ENCODE assay signal across 8 cellular contexts in the genomic region with DNA sequence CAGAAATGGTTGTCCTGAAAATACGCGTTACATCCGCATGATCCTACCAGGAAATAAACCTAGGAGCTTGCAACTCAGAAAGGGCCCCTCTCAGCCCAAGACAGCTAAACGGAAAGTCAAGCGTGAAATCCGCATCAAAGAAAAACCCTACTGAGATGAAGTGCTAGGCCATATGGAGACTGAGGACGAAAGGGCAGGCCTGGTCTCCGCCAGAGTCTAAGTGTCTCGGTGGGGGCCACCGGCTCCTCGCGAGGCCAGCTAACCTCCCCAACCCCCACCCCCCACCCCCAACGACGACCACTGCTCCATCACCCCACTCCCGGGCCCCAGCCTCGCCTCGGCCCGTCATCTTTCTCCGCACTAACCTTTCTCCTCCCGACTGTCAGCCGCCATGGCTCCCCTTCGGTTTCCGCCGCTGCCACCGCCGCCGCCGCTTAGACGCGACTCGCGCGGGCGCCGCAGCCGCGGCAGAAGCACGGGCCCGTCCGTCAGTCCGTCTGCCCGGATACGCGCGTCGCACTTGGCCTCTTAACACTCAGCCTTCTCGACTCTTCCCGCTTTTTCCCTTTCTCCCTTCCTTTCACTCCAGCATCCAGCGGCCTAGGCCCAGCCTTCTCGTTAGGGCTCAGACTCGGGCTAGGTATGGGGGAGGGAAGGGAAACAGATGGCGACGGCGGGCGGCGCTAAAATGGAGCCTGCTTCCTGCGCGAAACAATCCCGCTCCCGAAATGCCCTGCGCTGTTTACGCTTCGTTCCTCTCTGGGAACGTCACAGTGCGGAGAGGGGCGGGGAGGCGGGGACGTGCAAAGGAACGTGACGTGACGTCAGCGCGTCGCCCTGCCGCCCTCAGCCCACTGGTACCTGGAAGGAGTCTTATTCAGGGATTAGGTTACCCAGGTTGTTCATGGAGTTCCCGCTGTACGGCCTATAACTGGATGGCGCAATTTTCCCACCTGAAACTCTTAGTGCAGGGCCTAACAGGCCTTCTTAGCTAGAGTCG. TPM values are rescaled to one million over a fixed set of nuclear protein-coding genes. Genes with fewer than 3 reads are reported as not detected.
A peak's percentile ranks its signal among the peaks of the same experiment; 100 is the strongest.
DNase-seq lines count a peak whose midpoint lies in the region; ATAC-seq and TF ChIP-seq lines count a peak whose summit lies in the region.

A gene (minus strand): TSS at position 730 of the 1,000 bp plus-strand sequence. CDS start 337 bp downstream, at position 393.

- H3K27ac Mint-ChIP-seq in dendritic cell treated with granulocyte-macrophage colony-stimulating factor and Interleukin-4, amounts not matched to agents 40 ng/mL and 50 ng/mL, for 4 days: peak within 1 kb of the TSS; percentile 97

- H3K27ac ChIP-seq in C4-2B: peak within 1 kb of the TSS; percentile 94

- peaks cover 6% of the 10 kb centered on the region for H3K27me3 Mint-ChIP-seq in dendritic cell treated with granulocyte-macrophage colony-stimulating factor and Interleukin-4, amounts not matched to agents 40 ng/mL and 50 ng/mL, for 4 days

- intact Hi-C loops in dendritic cell treated with granulocyte-macrophage colony-stimulating factor and Interleukin-4, amounts not matched to agents 40 ng/mL and 50 ng/mL, for 4 days (cut with micrococcal nuclease): loop anchor here (10.0 kb wide), 2 partner anchors 655 to 805 kb away; a partner anchor contains a TSS

- no peaks in the 10 kb centered on the region for H3K9me3 Mint-ChIP-seq in dendritic cell treated with granulocyte-macrophage colony-stimulating factor and Interleukin-4, amounts not matched to agents 40 ng/mL and 50 ng/mL, for 4 days

- DNase-seq in NCI-H748 treated with DMSO at 0.1 percent for 48 hours (lab: John Stamatoyannopoulos, UW) (peak; percentile 70), left lobe of liver (ENCODE audit: low spot score) (peak; percentile 97)
- peak; percentile 88 to 95 for DNase-seq in activated CD4-positive, alpha-beta T cell treated with anti-CD3 and anti-CD28 coated beads, Interleukin-2, amount 50 U/mL, for 24 hours (ENCODE audit: low read depth in 1 of 2, low spot score in 1 of 2)
- peak; percentile 93 for DNase-seq in stimulated activated CD4-positive, alpha-beta T cell treated with anti-CD3 and anti-CD28 coated beads, Interleukin-2, amount 100 ng/mL, for 4 hours (ENCODE audit: low read depth)

- ATAC-seq in GM19372 (IDR thresholded peaks at IDR 0.05; ENCODE audit: low read depth, unreplicated experiment) (peak; percentile 97), HG03558 (IDR thresholded peaks at IDR 0.05; ENCODE audit: extremely low read depth, unreplicated experiment) (peak; percentile 96), left lobe of liver (peak; percentile 97)

- peak within 1 kb of the TSS; percentile 93 for H3K4me3 Mint-ChIP-seq in dendritic cell treated with granulocyte-macrophage colony-stimulating factor and Interleukin-4, amounts not matched to agents 40 ng/mL and 50 ng/mL, for 4 days

- H3K4me1 Mint-ChIP-seq in dendritic cell treated with granulocyte-macrophage colony-stimulating factor and Interleukin-4, amounts not matched to agents 40 ng/mL and 50 ng/mL, for 4 days (ENCODE audit: low read depth): peaks cover 24% of the 10 kb centered on the region

- peaks cover 18% of the 10 kb centered on the region for H3K36me3 Mint-ChIP-seq in dendritic cell treated with granulocyte-macrophage colony-stimulating factor and Interleukin-4, amounts not matched to agents 40 ng/mL and 50 ng/mL, for 4 days (ENCODE audit: low read depth)

- no peak for TF ChIP-seq CTCF in C4-2B (conservative IDR thresholded peaks at IDR 0.05)

RNA-seq across cellular contexts. Expression of the gene that starts here (rescaled TPM):
- 25.2 TPM for total RNA-seq in left lobe of liver

Comparison
In these comparisons a context has a peak if more than half of its experiments do, and no peak if none do; other contexts are left out.
1. Peak in every context shown above with its lines: DNase-seq, ATAC-seq and H3K27ac ChIP-seq.